8 cellular contexts compared by ENCODE assay signal in the genomic region with DNA sequence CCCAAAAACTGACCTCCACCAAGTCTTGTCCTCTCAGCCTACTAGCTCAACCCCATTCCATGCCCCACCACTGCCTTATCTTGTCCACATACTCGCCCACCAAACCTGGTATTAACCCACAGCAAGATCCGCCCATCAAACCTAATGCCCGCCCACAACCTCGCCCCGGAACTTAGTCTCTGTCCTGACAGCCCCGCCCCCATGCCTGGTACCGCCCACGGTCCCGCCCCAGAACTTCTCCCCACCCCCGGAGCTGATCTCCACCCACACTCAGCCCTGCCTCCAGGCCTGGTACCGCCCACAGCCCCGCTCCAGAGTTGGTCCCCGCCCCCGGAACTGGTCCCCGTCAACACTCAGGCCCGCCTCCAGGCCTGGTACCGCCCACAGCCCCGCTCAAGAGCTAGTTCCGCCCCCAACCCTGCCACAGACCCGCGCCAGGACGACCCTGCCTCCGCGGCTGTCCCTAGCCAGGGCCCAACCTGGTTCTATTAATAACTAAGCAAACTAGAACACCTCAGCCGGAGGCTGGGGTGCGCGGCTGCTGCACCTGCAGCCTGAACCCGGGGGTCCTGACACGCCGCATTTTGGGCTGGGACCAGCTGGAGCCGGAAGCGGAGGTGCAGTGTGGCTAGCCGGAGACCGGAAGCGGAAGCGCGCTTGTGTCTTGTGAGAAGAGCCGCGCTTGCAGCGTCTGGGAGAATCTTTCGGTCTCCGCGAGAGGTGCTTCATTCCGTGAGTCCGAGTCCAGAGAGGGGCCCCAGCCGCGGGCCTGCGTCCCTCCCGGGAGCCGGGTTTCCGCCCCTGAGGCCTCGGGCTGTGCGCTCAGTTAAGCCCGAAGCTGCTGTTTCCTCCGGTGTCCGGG. TPM values are rescaled to one million over a fixed set of nuclear protein-coding genes. Genes with fewer than 3 reads are reported as not detected.
DNase-seq lines count a peak whose midpoint lies in the region; ATAC-seq, FAIRE-seq and TF ChIP-seq lines count a peak whose summit lies in the region.

A gene (plus strand): TSS at position 662 of the 862 bp plus-strand sequence. CDS start 5,372 bp downstream, outside the sequence.

- no peak for FAIRE-seq in bronchial epithelial cell (lab: Jason Lieb, UNC)

- peaks cover 5% of the 10 kb centered on the region for H3K4me1 ChIP-seq in smooth muscle cell (ENCODE audit: low read depth)

- H3K27me3 ChIP-seq in bronchial epithelial cell (ENCODE audit: control insufficient read depth, insufficient read depth, low read length) (no peaks in the 10 kb centered on the region), smooth muscle cell (ENCODE audit: low read depth) (no peaks in the 10 kb centered on the region)

- peak; percentile 98 for DNase-seq in AG08395 (ENCODE audit: low spot score)
- peak; percentile 85 for DNase-seq in NCI-H2227 treated with DMSO at 0.1 percent for 48 hours (lab: John Stamatoyannopoulos, UW)
- peak; percentile 88 for DNase-seq in bronchial epithelial cell (ENCODE audit: low read depth)
- peak; percentile 96 for DNase-seq in iPS-NIHi7 (ENCODE audit: extremely low spot score)
- peak; percentile 89 for DNase-seq in smooth muscle cell (lab: John Stamatoyannopoulos, UW; ENCODE audit: unreplicated experiment)

- peak within 1 kb of the TSS; percentile 60 for H3K9ac ChIP-seq in smooth muscle cell (ENCODE audit: low read depth)

- H3F3A ChIP-seq in smooth muscle cell (ENCODE audit: low read depth): peaks cover 8% of the 10 kb centered on the region

- H3K27ac ChIP-seq in smooth muscle cell (ENCODE audit: low read depth): peak within 1 kb of the TSS; percentile 15

- no peak for TF ChIP-seq CTCF in WI38 (IDR thresholded peaks at IDR 0.05; ENCODE audit: low read depth, low read length)
- TF ChIP-seq CTCF in bronchial epithelial cell (IDR thresholded peaks at IDR 0.05; ENCODE audit: insufficient read depth, low read length, severe bottlenecking): no peak
- no peak for TF ChIP-seq CTCF in smooth muscle cell (IDR thresholded peaks at IDR 0.05; ENCODE audit: borderline replicate concordance, insufficient read depth, poor library complexity, severe bottlenecking)

- no peaks in the 10 kb centered on the region for H3K9me3 ChIP-seq in smooth muscle cell (replicated peaks; ENCODE audit: low read depth)

- H3K4me2 ChIP-seq in smooth muscle cell: peak within 1 kb of the TSS; percentile 96

- under 1% methylated on average over 50 of the region's 56 CpGs for WGBS in smooth muscle cell (ENCODE audit: low lambda C conversion rate)

- ATAC-seq in GM18909 (IDR thresholded peaks at IDR 0.05; ENCODE audit: poor library complexity, unreplicated experiment) (peak; percentile 88), HG03159 (IDR thresholded peaks at IDR 0.05; ENCODE audit: unreplicated experiment) (peak; percentile 85)

- peak within 1 kb of the TSS; percentile 93 for H2AFZ ChIP-seq in smooth muscle cell (ENCODE audit: low read depth)

- H4K20me1 ChIP-seq in smooth muscle cell (ENCODE audit: low read depth): no peaks in the 10 kb centered on the region

- peaks cover 10% of the 10 kb centered on the region for H3K79me2 ChIP-seq in smooth muscle cell (ENCODE audit: low read depth)

- peaks cover 10% of the 10 kb centered on the region for H3K36me3 ChIP-seq in bronchial epithelial cell (ENCODE audit: control insufficient read depth, insufficient read depth, low read length)
- H3K36me3 ChIP-seq in smooth muscle cell (ENCODE audit: low read depth): peaks cover 7% of the 10 kb centered on the region

- H3K4me3 ChIP-seq in WI38 (ENCODE audit: low read depth, low read length) (peak within 1 kb of the TSS; percentile 99), bronchial epithelial cell (ENCODE audit: low read depth, low read length) (peak within 1 kb of the TSS; percentile 95), smooth muscle cell (peak within 1 kb of the TSS; percentile 87)

RNA-seq across cellular contexts. Expression of the gene that starts here (rescaled TPM):
- 11.6 and 14.0 TPM in 2 replicates for total RNA-seq in bronchial epithelial cell
- 9.4 and 9.7 TPM in 2 replicates for total RNA-seq in smooth muscle cell
- 3.8 and 4.2 TPM in 2 replicates for polyA plus RNA-seq in smooth muscle cell

Comparison
In these comparisons a context has a peak if more than half of its experiments do, and no peak if none do; other contexts are left out.
1. Peak in every context shown above with its lines: DNase-seq, ATAC-seq, H3K4me3 ChIP-seq and H3K27ac ChIP-seq.